In genomic region chr4:101229116-101229515, GRCh38 we compare ENCODE assay signal across 24 cellular contexts.
DNase-seq lines count a peak whose midpoint lies in the region; ATAC-seq, FAIRE-seq and TF ChIP-seq lines count a peak whose summit lies in the region.
"Had no signal": no experiment of that assay in that cellular context is flagged by ENCODE, and none has a peak within 500 bp of the region (broad histone marks: within the 10 kb centered on the region; RNA-seq: fewer than 3 reads in every experiment).

No MANE protein-coding gene starts in this region.

- no peaks in the 10 kb centered on the region for H3K27me3 ChIP-seq in IMR-90 (ENCODE audit: control insufficient read depth, insufficient read depth, low read length)
- H3K27me3 ChIP-seq: gastrocnemius medialis, upper lobe of left lung had no signal

- no peak overlapping the region for H2BK5ac ChIP-seq in IMR-90 (ENCODE audit: low read depth, low read length, poor library complexity, severe bottlenecking)

- TF ChIP-seq RAD21 in A549 (conservative IDR thresholded peaks at IDR 0.05 in 1 of 2, IDR thresholded peaks at IDR 0.05 in 1 of 2) (no peak), IMR-90 (IDR thresholded peaks at IDR 0.05; ENCODE audit: low read length) (no peak)

- H3K27me3 Mint-ChIP-seq in activated naive CD4-positive, alpha-beta T cell treated with anti-CD3 and anti-CD28 coated beads for 36 hours (ENCODE audit: low read depth) = no peaks in the 10 kb centered on the region
- peaks cover 2% of the 10 kb centered on the region for H3K27me3 Mint-ChIP-seq in endothelial cell (ENCODE audit: unreplicated experiment)
- H3K27me3 Mint-ChIP-seq: CD4-positive, alpha-beta memory T cell; stimulated activated naive CD8-positive, alpha-beta T cell treated with anti-CD3 and anti-CD28 coated beads, Interleukin-15, amount 100 ng/mL, for 72 hours had no signal

- in situ Hi-C loops in IMR-90 (cut with MboI; ENCODE audit: low sequenced_read_pairs) = no loop called here
- in situ Hi-C loops in astrocyte of the cerebellum (cut with HindIII; ENCODE audit: low sequenced_read_pairs) = no loop called here

- no peak overlapping the region for H4K5ac ChIP-seq in IMR-90 (ENCODE audit: low read depth, low read length)

- peaks cover 19% of the 10 kb centered on the region for H3K4me1 Mint-ChIP-seq in activated naive CD4-positive, alpha-beta T cell treated with anti-CD3 and anti-CD28 coated beads for 36 hours (ENCODE audit: low read depth)
- H3K4me1 Mint-ChIP-seq in endothelial cell (ENCODE audit: unreplicated experiment) = peaks cover 7% of the 10 kb centered on the region

- no peak overlapping the region for H2AK5ac ChIP-seq in IMR-90 (ENCODE audit: low read depth, low read length)

- H3K9ac ChIP-seq in IMR-90 (ENCODE audit: low read depth, low read length) = no peak overlapping the region

- 67% methylated on average over 2 of the region's 2 CpGs for WGBS in A549 (ENCODE audit: missing lambda C conversion rate)
- WGBS in IMR-90 (ENCODE audit: extremely low coverage in 2 of 2, insufficient read length in 1 of 2), 2 experiments = no CpG with 5 or more reads among the region's 2 CpGs

- FAIRE-seq in A549 (lab: Jason Lieb, UNC) (no peak), islet of Langerhans (lab: Jason Lieb, UNC) (peak; percentile 64)
- FAIRE-seq: colon had no signal

- H3K18ac ChIP-seq in IMR-90 (ENCODE audit: low read depth, low read length) = no peak overlapping the region

- H3K79me1 ChIP-seq in IMR-90 (ENCODE audit: low read depth in 1 of 2, low read length in 2 of 2) = peaks cover 39 to 47% of the 10 kb centered on the region in 2 experiments

- no peak overlapping the region for H2AFZ ChIP-seq in IMR-90 (replicated peaks; ENCODE audit: low read length, poor library complexity)

- BruUV-seq in IMR-90 (replicated peaks; lab: Mats Ljungman, UMichigan) = no TSS peak

- dilution Hi-C loops in IMR-90 (cut with HindIII; ENCODE audit: low sequenced_read_pairs, unreplicated experiment) = no loop called here

- no peak overlapping the region for H3K4ac ChIP-seq in IMR-90 (ENCODE audit: low read depth, low read length)

- H3K56ac ChIP-seq in IMR-90 (ENCODE audit: extremely low read depth, insufficient read depth, low read length) = no peak overlapping the region

- no peak overlapping the region for H2AK9ac ChIP-seq in IMR-90 (replicated peaks; ENCODE audit: low read depth, low read length, poor library complexity)

- H4K8ac ChIP-seq in IMR-90 (ENCODE audit: low read depth in 2 of 2, low read length in 2 of 2) = no peak overlapping the region

- no peak for TF ChIP-seq EP300 in A549 (IDR thresholded peaks at IDR 0.05)

- TF ChIP-seq CTCF in A549 (IDR thresholded peaks at IDR 0.05) (no peak), IMR-90 (conservative IDR thresholded peaks at IDR 0.05; ENCODE audit: low read depth, low read length) (no peak), astrocyte of the cerebellum (IDR thresholded peaks at IDR 0.05; ENCODE audit: low read depth, low read length, missing control alignments) (no peak), endothelial cell (IDR thresholded peaks at IDR 0.05; ENCODE audit: unreplicated experiment) (no peak)

- no peak overlapping the region for H4K91ac ChIP-seq in IMR-90 (ENCODE audit: insufficient read depth, low read depth, low read length)

- H3K4me1 ChIP-seq in A549 (peaks cover 60% of the 10 kb centered on the region), IMR-90 (ENCODE audit: control insufficient read depth, insufficient read depth, low read length) (peaks cover 2% of the 10 kb centered on the region)

- no peaks in the 10 kb centered on the region for H3K36me3 ChIP-seq in IMR-90 (ENCODE audit: control insufficient read depth, insufficient read depth, low read length)
- H3K36me3 ChIP-seq: gastrocnemius medialis, upper lobe of left lung had no signal

- ATAC-seq in A549 = no peak
- peak; percentile 83 for ATAC-seq in IMR-90 (ENCODE audit: low read depth)
- ATAC-seq in HG03520 (IDR thresholded peaks at IDR 0.05; ENCODE audit: unreplicated experiment) = no peak
- ATAC-seq: gastrocnemius medialis; stimulated activated naive CD8-positive, alpha-beta T cell treated with anti-CD3 and anti-CD28 coated beads, Interleukin-15, amount 100 ng/mL, for 72 hours had no signal

- H2BK20ac ChIP-seq in IMR-90 (ENCODE audit: low read depth, low read length) = no peak overlapping the region

- intact Hi-C loops in IMR-90 (cut with micrococcal nuclease) = no loop called here
- intact Hi-C loops in activated naive CD4-positive, alpha-beta T cell treated with anti-CD3 and anti-CD28 coated beads for 36 hours (cut with micrococcal nuclease) = no loop called here

- H3K27ac Mint-ChIP-seq in activated naive CD4-positive, alpha-beta T cell treated with anti-CD3 and anti-CD28 coated beads for 36 hours = no peak overlapping the region
- no peak overlapping the region for H3K27ac Mint-ChIP-seq in endothelial cell (ENCODE audit: unreplicated experiment)
- H3K27ac Mint-ChIP-seq: mesothelial cell of epicardium; nephron; stimulated activated naive CD8-positive, alpha-beta T cell treated with anti-CD3 and anti-CD28 coated beads, Interleukin-15, amount 100 ng/mL, for 72 hours had no signal

- TF ChIP-seq POLR2A in A549 (IDR thresholded peaks at IDR 0.05; ENCODE audit: low read length) (no peak), IMR-90 (IDR thresholded peaks at IDR 0.05; ENCODE audit: low read depth, low read length) (no peak)

- H3K9me3 ChIP-seq in A549 (no peaks in the 10 kb centered on the region), IMR-90 (ENCODE audit: control insufficient read depth, insufficient read depth, low read length) (peaks cover 3% of the 10 kb centered on the region; the same call in 1 of the 2 replicates)
- H3K9me3 ChIP-seq: gastrocnemius medialis, upper lobe of left lung had no signal

- H2BK15ac ChIP-seq in IMR-90 (ENCODE audit: low read depth, low read length) = no peak overlapping the region

- H3K4me3 Mint-ChIP-seq in activated naive CD4-positive, alpha-beta T cell treated with anti-CD3 and anti-CD28 coated beads for 36 hours = no peak overlapping the region
- H3K4me3 Mint-ChIP-seq in endothelial cell (ENCODE audit: unreplicated experiment) = no peak overlapping the region
- H3K4me3 Mint-ChIP-seq: CD4-positive, alpha-beta memory T cell; mesothelial cell of epicardium; nephron; stimulated activated naive CD8-positive, alpha-beta T cell treated with anti-CD3 and anti-CD28 coated beads, Interleukin-15, amount 100 ng/mL, for 72 hours had no signal

- DNase-seq in A549 (ENCODE audit: low read depth in 1 of 2, low spot score in 1 of 2) (no peak), IMR-90 (peak; percentile 57), astrocyte of the cerebellum (ENCODE audit: low read depth) (peak; percentile 45), endothelial cell (ENCODE audit: low spot score) (no peak), islet precursor cell (no peak)
- DNase-seq in activated naive CD4-positive, alpha-beta T cell treated with anti-CD3 and anti-CD28 coated beads for 36 hours = no peak
- DNase-seq: activated gamma-delta T cell; anterior cingulate cortex; CD4-positive, alpha-beta memory T cell; DMS53; gastrocnemius medialis; NCI-H1092; NCI-H2029; NCI-H510A; posterior cingulate gyrus; stimulated activated CD4-positive, alpha-beta T cell treated with anti-CD3 and anti-CD28 coated beads, Interleukin-2, amount 100 ng/mL, for 24 hours; stimulated activated naive CD8-positive, alpha-beta T cell treated with anti-CD3 and anti-CD28 coated beads, Interleukin-15, amount 100 ng/mL, for 72 hours; T-helper 1 cell; upper lobe of left lung had no signal

- peaks cover 8% of the 10 kb centered on the region; the same call in 1 of the 2 replicates for H4K20me1 ChIP-seq in IMR-90 (ENCODE audit: insufficient read depth, low read length)

- peaks cover 4% of the 10 kb centered on the region for H3K9me3 Mint-ChIP-seq in activated naive CD4-positive, alpha-beta T cell treated with anti-CD3 and anti-CD28 coated beads for 36 hours
- no peaks in the 10 kb centered on the region for H3K9me3 Mint-ChIP-seq in endothelial cell (ENCODE audit: unreplicated experiment)
- H3K9me3 Mint-ChIP-seq: mesothelial cell of epicardium; nephron; stimulated activated naive CD8-positive, alpha-beta T cell treated with anti-CD3 and anti-CD28 coated beads, Interleukin-15, amount 100 ng/mL, for 72 hours had no signal

- CTCF ChIA-PET in A549 (lab: Yijun Ruan, JAX) (no interaction called here), IMR-90 (lab: Yijun Ruan, JAX) (interaction anchor here (0.8 kb wide), 1 partner anchor 18 kb away, joined by 3 read pairs; no protein-coding TSS in a partner anchor)
- CTCF ChIA-PET in activated naive CD4-positive, alpha-beta T cell treated with anti-CD3 and anti-CD28 coated beads for 36 hours (lab: Charles Lee) = interaction anchor here (0.9 kb wide), 1 partner anchor 58 kb away, joined by 3 read pairs; no protein-coding TSS in a partner anchor

- H3K27ac ChIP-seq in A549 (peak overlapping the region; percentile 60 to 76; a peak in 2 of 6 replicates), IMR-90 (ENCODE audit: insufficient read depth, low read length) (no peak overlapping the region)
- H3K27ac ChIP-seq: gastrocnemius medialis, upper lobe of left lung had no signal

- no peaks in the 10 kb centered on the region for H3K9me1 ChIP-seq in IMR-90 (ENCODE audit: insufficient read depth, low read length)

- H2BK120ac ChIP-seq in IMR-90 (ENCODE audit: low read depth, low read length) = no peak overlapping the region

- H3K36me3 Mint-ChIP-seq in activated naive CD4-positive, alpha-beta T cell treated with anti-CD3 and anti-CD28 coated beads for 36 hours (ENCODE audit: low read depth) = no peaks in the 10 kb centered on the region
- H3K36me3 Mint-ChIP-seq in endothelial cell (ENCODE audit: low read depth, unreplicated experiment) = no peaks in the 10 kb centered on the region
- H3K36me3 Mint-ChIP-seq: mesothelial cell of epicardium had no signal

- no peak overlapping the region for H3K23ac ChIP-seq in IMR-90 (ENCODE audit: low read depth, low read length)

- H3K4me2 ChIP-seq in A549 = peak overlapping the region; percentile 75
- H3K4me2 ChIP-seq in IMR-90 (ENCODE audit: low read depth, low read length) = no peak overlapping the region

- H3K4me3 ChIP-seq in A549 (no peak overlapping the region), IMR-90 (ENCODE audit: insufficient read depth, low read depth, low read length) (no peak overlapping the region), astrocyte of the cerebellum (ENCODE audit: low read depth, low read length) (no peak overlapping the region)
- H3K4me3 ChIP-seq: gastrocnemius medialis, upper lobe of left lung had no signal

- H3K14ac ChIP-seq in IMR-90 (replicated peaks; ENCODE audit: low read depth, low read length) = no peak overlapping the region

- POLR2A ChIA-PET in A549 (lab: Yijun Ruan, JAX) (no interaction called here), IMR-90 (lab: Charles Lee; ENCODE audit: unreplicated experiment) (no interaction called here)

TF ChIP-seq in A549, 52 proteins besides CTCF, POLR2A, EP300 and RAD21 (continues in another document):
- no peak for TF ChIP-seq NR3C1 (IDR thresholded peaks at IDR 0.05)
- TF ChIP-seq HOXB13 (CRISPR knock-in tag; IDR thresholded peaks at IDR 0.05; ENCODE audit: low read depth) = no peak

TF ChIP-seq in IMR-90, 13 proteins besides CTCF, POLR2A, EP300 and RAD21 (continues in another document):
- TF ChIP-seq MAFK (IDR thresholded peaks at IDR 0.05; ENCODE audit: low read depth, low read length) = no peak

Comparison
In these comparisons a context has a peak if more than half of its experiments do, and no peak if none do; other contexts are left out.
1. DNase-seq: peak in IMR-90 (single experiment) and astrocyte of the cerebellum (single experiment); none in A549 (0 of 2), activated naive CD4-positive, alpha-beta T cell treated with anti-CD3 and anti-CD28 coated beads for 36 hours (single experiment), endothelial cell (single experiment) and islet precursor cell (single experiment).